Comparison of ENCODE assay signal across 1 cellular context in genomic region chr17:81223758-81224122, GRCh38.
TF ChIP-seq lines count a peak whose summit lies in the region.

No MANE protein-coding gene starts in this region.

TF ChIP-seq in HepG2, 621 proteins besides CTCF, POLR2A, EP300 and RAD21 (continues in another document):
- TF ChIP-seq ZFP1 (CRISPR knock-in tag; IDR thresholded peaks at IDR 0.05) (0 out of 2 replicates have a peak, but pooled peaks have one; percentile 5), FIP1L1 (IDR thresholded peaks at IDR 0.05; ENCODE audit: borderline replicate concordance, insufficient read depth, low read depth, low read length) (no peak), ZFAT (CRISPR knock-in tag; conservative IDR thresholded peaks at IDR 0.05) (no peak), GTF3A (CRISPR knock-in tag; conservative IDR thresholded peaks at IDR 0.05) (no peak), ZNF788 (CRISPR knock-in tag; IDR thresholded peaks at IDR 0.05; ENCODE audit: borderline replicate concordance) (no peak), ZNF784 (CRISPR knock-in tag; IDR thresholded peaks at IDR 0.05; ENCODE audit: borderline replicate concordance) (no peak), TCF7L2 (IDR thresholded peaks at IDR 0.05; ENCODE audit: low read depth, low read length) (no peak), CEBPB (IDR thresholded peaks at IDR 0.05; ENCODE audit: borderline replicate concordance, low read depth, low read length) (peak; percentile 41; the same call in 1 of the 2 replicates), ZNF670 (CRISPR knock-in tag; IDR thresholded peaks at IDR 0.05; ENCODE audit: borderline replicate concordance) (no peak), ELF3 (CRISPR knock-in tag; IDR thresholded peaks at IDR 0.05) (no peak), ZNF782 (CRISPR knock-in tag; IDR thresholded peaks at IDR 0.05; ENCODE audit: borderline replicate concordance) (no peak), ZC3H4 (CRISPR knock-in tag; IDR thresholded peaks at IDR 0.05; ENCODE audit: borderline replicate concordance) (0 out of 2 replicates have a peak, but pooled peaks have one; percentile 27), E2F1 (CRISPR knock-in tag; IDR thresholded peaks at IDR 0.05) (no peak), ZHX1 (CRISPR knock-in tag; IDR thresholded peaks at IDR 0.05; ENCODE audit: low read depth) (0 out of 2 replicates have a peak, but pooled peaks have one; percentile 23), CHCHD3 (CRISPR knock-in tag; IDR thresholded peaks at IDR 0.05) (no peak), ZSCAN20 (CRISPR knock-in tag; IDR thresholded peaks at IDR 0.05; ENCODE audit: borderline replicate concordance) (no peak), ZNF331 (CRISPR knock-in tag; IDR thresholded peaks at IDR 0.05) (peak; percentile 7; the same call in 1 of the 2 replicates), YEATS2 (CRISPR knock-in tag; IDR thresholded peaks at IDR 0.05; ENCODE audit: borderline replicate concordance) (no peak), TIGD3 (CRISPR knock-in tag; IDR thresholded peaks at IDR 0.05; ENCODE audit: borderline replicate concordance) (no peak), RBM39 (IDR thresholded peaks at IDR 0.05; ENCODE audit: low read depth, low read length, poor library complexity, severe bottlenecking) (no peak), GATA4 (IDR thresholded peaks at IDR 0.05; ENCODE audit: borderline replicate concordance, low read depth) (no peak), KAT7 (CRISPR knock-in tag; IDR thresholded peaks at IDR 0.05; ENCODE audit: borderline replicate concordance) (no peak), SRSF9 (IDR thresholded peaks at IDR 0.05; ENCODE audit: borderline replicate concordance, insufficient read depth, low read depth, low read length, poor library complexity, severe bottlenecking) (no peak), SATB2 (CRISPR knock-in tag; IDR thresholded peaks at IDR 0.05) (no peak), SRF (IDR thresholded peaks at IDR 0.05; ENCODE audit: low read depth, low read length) (no peak), HOXD1 (CRISPR knock-in tag; IDR thresholded peaks at IDR 0.05) (no peak), DNMT1 (CRISPR knock-in tag; IDR thresholded peaks at IDR 0.05) (no peak), SYNCRIP (IDR thresholded peaks at IDR 0.05; ENCODE audit: insufficient read depth, low read depth, low read length) (no peak), SIN3A (IDR thresholded peaks at IDR 0.05; ENCODE audit: borderline replicate concordance, low read depth, low read length) (no peak), ZIK1 (CRISPR knock-in tag; IDR thresholded peaks at IDR 0.05; ENCODE audit: borderline replicate concordance, low read depth) (no peak), SNAPC2 (CRISPR knock-in tag; IDR thresholded peaks at IDR 0.05) (no peak), ZNF446 (CRISPR knock-in tag; IDR thresholded peaks at IDR 0.05) (no peak), SP1 (IDR thresholded peaks at IDR 0.05) (no peak), SP1 (CRISPR knock-in tag; IDR thresholded peaks at IDR 0.05) (no peak), CEBPZ (IDR thresholded peaks at IDR 0.05; ENCODE audit: low read length) (no peak), SMAD9 (CRISPR knock-in tag; IDR thresholded peaks at IDR 0.05) (no peak), ZNF781 (CRISPR knock-in tag; IDR thresholded peaks at IDR 0.05; ENCODE audit: borderline replicate concordance, not compliant biosample characterization) (no peak), HOXA3 (CRISPR knock-in tag; IDR thresholded peaks at IDR 0.05) (no peak), ZNF629 (CRISPR knock-in tag; conservative IDR thresholded peaks at IDR 0.05) (no peak), ZNF543 (CRISPR knock-in tag; IDR thresholded peaks at IDR 0.05) (no peak)
- TF ChIP-seq, protein P1, sequence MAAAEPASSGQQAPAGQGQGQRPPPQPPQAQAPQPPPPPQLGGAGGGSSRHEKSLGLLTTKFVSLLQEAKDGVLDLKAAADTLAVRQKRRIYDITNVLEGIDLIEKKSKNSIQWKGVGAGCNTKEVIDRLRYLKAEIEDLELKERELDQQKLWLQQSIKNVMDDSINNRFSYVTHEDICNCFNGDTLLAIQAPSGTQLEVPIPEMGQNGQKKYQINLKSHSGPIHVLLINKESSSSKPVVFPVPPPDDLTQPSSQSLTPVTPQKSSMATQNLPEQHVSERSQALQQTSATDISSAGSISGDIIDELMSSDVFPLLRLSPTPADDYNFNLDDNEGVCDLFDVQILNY (CRISPR knock-in tag; conservative IDR thresholded peaks at IDR 0.05), result no peak
- TF ChIP-seq, protein P2, sequence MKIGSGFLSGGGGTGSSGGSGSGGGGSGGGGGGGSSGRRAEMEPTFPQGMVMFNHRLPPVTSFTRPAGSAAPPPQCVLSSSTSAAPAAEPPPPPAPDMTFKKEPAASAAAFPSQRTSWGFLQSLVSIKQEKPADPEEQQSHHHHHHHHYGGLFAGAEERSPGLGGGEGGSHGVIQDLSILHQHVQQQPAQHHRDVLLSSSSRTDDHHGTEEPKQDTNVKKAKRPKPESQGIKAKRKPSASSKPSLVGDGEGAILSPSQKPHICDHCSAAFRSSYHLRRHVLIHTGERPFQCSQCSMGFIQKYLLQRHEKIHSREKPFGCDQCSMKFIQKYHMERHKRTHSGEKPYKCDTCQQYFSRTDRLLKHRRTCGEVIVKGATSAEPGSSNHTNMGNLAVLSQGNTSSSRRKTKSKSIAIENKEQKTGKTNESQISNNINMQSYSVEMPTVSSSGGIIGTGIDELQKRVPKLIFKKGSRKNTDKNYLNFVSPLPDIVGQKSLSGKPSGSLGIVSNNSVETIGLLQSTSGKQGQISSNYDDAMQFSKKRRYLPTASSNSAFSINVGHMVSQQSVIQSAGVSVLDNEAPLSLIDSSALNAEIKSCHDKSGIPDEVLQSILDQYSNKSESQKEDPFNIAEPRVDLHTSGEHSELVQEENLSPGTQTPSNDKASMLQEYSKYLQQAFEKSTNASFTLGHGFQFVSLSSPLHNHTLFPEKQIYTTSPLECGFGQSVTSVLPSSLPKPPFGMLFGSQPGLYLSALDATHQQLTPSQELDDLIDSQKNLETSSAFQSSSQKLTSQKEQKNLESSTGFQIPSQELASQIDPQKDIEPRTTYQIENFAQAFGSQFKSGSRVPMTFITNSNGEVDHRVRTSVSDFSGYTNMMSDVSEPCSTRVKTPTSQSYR (CRISPR knock-in tag; IDR thresholded peaks at IDR 0.05; ENCODE audit: borderline replicate concordance), result no peak
- TF ChIP-seq, protein P3, sequence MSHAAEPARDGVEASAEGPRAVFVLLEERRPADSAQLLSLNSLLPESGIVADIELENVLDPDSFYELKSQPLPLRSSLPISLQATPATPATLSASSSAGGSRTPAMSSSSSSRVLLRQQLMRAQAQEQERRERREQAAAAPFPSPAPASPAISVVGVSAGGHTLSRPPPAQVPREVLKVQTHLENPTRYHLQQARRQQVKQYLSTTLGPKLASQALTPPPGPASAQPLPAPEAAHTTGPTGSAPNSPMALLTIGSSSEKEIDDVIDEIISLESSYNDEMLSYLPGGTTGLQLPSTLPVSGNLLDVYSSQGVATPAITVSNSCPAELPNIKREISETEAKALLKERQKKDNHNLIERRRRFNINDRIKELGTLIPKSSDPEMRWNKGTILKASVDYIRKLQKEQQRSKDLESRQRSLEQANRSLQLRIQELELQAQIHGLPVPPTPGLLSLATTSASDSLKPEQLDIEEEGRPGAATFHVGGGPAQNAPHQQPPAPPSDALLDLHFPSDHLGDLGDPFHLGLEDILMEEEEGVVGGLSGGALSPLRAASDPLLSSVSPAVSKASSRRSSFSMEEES (CRISPR knock-in tag; IDR thresholded peaks at IDR 0.05), result no peak
- TF ChIP-seq, protein P4, sequence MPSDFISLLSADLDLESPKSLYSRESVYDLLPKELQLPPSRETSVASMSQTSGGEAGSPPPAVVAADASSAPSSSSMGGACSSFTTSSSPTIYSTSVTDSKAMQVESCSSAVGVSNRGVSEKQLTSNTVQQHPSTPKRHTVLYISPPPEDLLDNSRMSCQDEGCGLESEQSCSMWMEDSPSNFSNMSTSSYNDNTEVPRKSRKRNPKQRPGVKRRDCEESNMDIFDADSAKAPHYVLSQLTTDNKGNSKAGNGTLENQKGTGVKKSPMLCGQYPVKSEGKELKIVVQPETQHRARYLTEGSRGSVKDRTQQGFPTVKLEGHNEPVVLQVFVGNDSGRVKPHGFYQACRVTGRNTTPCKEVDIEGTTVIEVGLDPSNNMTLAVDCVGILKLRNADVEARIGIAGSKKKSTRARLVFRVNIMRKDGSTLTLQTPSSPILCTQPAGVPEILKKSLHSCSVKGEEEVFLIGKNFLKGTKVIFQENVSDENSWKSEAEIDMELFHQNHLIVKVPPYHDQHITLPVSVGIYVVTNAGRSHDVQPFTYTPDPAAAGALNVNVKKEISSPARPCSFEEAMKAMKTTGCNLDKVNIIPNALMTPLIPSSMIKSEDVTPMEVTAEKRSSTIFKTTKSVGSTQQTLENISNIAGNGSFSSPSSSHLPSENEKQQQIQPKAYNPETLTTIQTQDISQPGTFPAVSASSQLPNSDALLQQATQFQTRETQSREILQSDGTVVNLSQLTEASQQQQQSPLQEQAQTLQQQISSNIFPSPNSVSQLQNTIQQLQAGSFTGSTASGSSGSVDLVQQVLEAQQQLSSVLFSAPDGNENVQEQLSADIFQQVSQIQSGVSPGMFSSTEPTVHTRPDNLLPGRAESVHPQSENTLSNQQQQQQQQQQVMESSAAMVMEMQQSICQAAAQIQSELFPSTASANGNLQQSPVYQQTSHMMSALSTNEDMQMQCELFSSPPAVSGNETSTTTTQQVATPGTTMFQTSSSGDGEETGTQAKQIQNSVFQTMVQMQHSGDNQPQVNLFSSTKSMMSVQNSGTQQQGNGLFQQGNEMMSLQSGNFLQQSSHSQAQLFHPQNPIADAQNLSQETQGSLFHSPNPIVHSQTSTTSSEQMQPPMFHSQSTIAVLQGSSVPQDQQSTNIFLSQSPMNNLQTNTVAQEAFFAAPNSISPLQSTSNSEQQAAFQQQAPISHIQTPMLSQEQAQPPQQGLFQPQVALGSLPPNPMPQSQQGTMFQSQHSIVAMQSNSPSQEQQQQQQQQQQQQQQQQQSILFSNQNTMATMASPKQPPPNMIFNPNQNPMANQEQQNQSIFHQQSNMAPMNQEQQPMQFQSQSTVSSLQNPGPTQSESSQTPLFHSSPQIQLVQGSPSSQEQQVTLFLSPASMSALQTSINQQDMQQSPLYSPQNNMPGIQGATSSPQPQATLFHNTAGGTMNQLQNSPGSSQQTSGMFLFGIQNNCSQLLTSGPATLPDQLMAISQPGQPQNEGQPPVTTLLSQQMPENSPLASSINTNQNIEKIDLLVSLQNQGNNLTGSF (CRISPR knock-in tag; IDR thresholded peaks at IDR 0.05), result no peak
